Comparison of ENCODE assay signal across 8 cellular contexts in genomic region chr14:89199357-89199756, GRCh38.
DNase-seq lines count a peak whose midpoint lies in the region; ATAC-seq, FAIRE-seq and TF ChIP-seq lines count a peak whose summit lies in the region.
"Not testable (repeated sequence)": the region's sequence is repeated elsewhere in the genome, so short reads cannot be mapped to it uniquely, and the experiment has no call there.

No MANE protein-coding gene starts in this region.

- not testable (repeated sequence) for H3K4me3 Mint-ChIP-seq in activated naive CD4-positive, alpha-beta T cell treated with anti-CD3 and anti-CD28 coated beads, Interleukin-2, amount 10 ng/mL, durations not matched to agents 7 days and 5 days; brain; nephron

- not testable (repeated sequence) for FAIRE-seq in small intestine (lab: Jason Lieb, UNC)

- H3K27ac Mint-ChIP-seq in activated naive CD4-positive, alpha-beta T cell treated with anti-CD3 and anti-CD28 coated beads, Interleukin-2, amount 10 ng/mL, durations not matched to agents 7 days and 5 days = peak overlapping the region; percentile 26
- H3K27ac Mint-ChIP-seq in brain = peak overlapping the region in 3 of 5 experiments; percentile 0 to 56 (median 49)
- H3K27ac Mint-ChIP-seq in nephron = peak overlapping the region; percentile 17 to 71 (median 70)

- not testable (repeated sequence) for H3K9ac ChIP-seq in DND-41 (ENCODE audit: low read depth, low read length)

- 95 to 100% methylated on average over 2 of the region's 3 CpGs for WGBS in mesodermal cell (ENCODE audit: insufficient coverage in 2 of 2), 2 experiments
- 47 to 81% (median 56%) methylated on average over 3 of the region's 3 CpGs for WGBS in small intestine, 3 donors

- H3K79me2 ChIP-seq in DND-41 (ENCODE audit: insufficient read depth, low read length) = peaks cover 74% of the 10 kb centered on the region

- H3K36me3 Mint-ChIP-seq in activated naive CD4-positive, alpha-beta T cell treated with anti-CD3 and anti-CD28 coated beads, Interleukin-2, amount 10 ng/mL, durations not matched to agents 7 days and 5 days = peaks cover 28% of the 10 kb centered on the region
- H3K36me3 Mint-ChIP-seq in brain (peaks cover 74% of the 10 kb centered on the region), nephron (ENCODE audit: low read depth) (peaks cover 24% of the 10 kb centered on the region)

- CTCF ChIA-PET in activated naive CD4-positive, alpha-beta T cell treated with anti-CD3 and anti-CD28 coated beads, Interleukin-2, amount 10 ng/mL, durations not matched to agents 7 days and 5 days (lab: Charles Lee) = not testable (repeated sequence)

- not testable (repeated sequence) for H2AFZ ChIP-seq in DND-41 (ENCODE audit: low read depth, low read length)

- not testable (repeated sequence) for H3K9me3 ChIP-seq in DND-41 (ENCODE audit: insufficient read depth, low read length, severe bottlenecking); mesodermal cell (ENCODE audit: control insufficient read depth, low read length); small intestine (ENCODE audit: control insufficient read depth, low read depth)

- not testable (repeated sequence) for ATAC-seq in DND-41 (ENCODE audit: insufficient read depth, low read depth)

- H3K36me3 ChIP-seq in DND-41 (ENCODE audit: insufficient read depth, low read length) (peaks cover 16% of the 10 kb centered on the region), mesodermal cell (ENCODE audit: control insufficient read depth, insufficient read depth, low read length) (peaks cover 19% of the 10 kb centered on the region)
- not testable (repeated sequence) for H3K36me3 ChIP-seq in small intestine (ENCODE audit: control insufficient read depth in 2 of 2, insufficient read depth in 2 of 2, low read length in 2 of 2)

- H4K20me1 ChIP-seq in DND-41 (ENCODE audit: insufficient read depth, low read length) = not testable (repeated sequence)

- H3K27me3 ChIP-seq in DND-41 (ENCODE audit: insufficient read depth, low read length, poor library complexity); small intestine (ENCODE audit: control insufficient read depth in 2 of 2, insufficient read depth in 2 of 2, low read length in 2 of 2): not testable (repeated sequence)

- not testable (repeated sequence) for H3K4me2 ChIP-seq in DND-41 (ENCODE audit: insufficient read depth, low read length)

- not testable (repeated sequence) for H3K4me1 Mint-ChIP-seq in activated naive CD4-positive, alpha-beta T cell treated with anti-CD3 and anti-CD28 coated beads, Interleukin-2, amount 10 ng/mL, durations not matched to agents 7 days and 5 days
- H3K4me1 Mint-ChIP-seq in brain (peaks cover 36% of the 10 kb centered on the region), nephron (peaks cover 33% of the 10 kb centered on the region)

- DNase-seq in DND-41; activated naive CD4-positive, alpha-beta T cell treated with anti-CD3 and anti-CD28 coated beads, Interleukin-2, amount 10 ng/mL, durations not matched to agents 7 days and 5 days; small intestine: not testable (repeated sequence)
- DNase-seq in NCI-H82 (lab: John Stamatoyannopoulos, UW) = peak; percentile 4
- peak; percentile 29 for DNase-seq in activated CD8-positive, alpha-beta memory T cell treated with anti-CD3 and anti-CD28 coated beads, Interleukin-2, amount 50 U/mL, for 48 hours

- not testable (repeated sequence) for H3K9me3 Mint-ChIP-seq in activated naive CD4-positive, alpha-beta T cell treated with anti-CD3 and anti-CD28 coated beads, Interleukin-2, amount 10 ng/mL, durations not matched to agents 7 days and 5 days; nephron
- H3K9me3 Mint-ChIP-seq in brain = peaks cover 15 to 55% (median 37%) of the 10 kb centered on the region in 5 experiments

- H3K4me1 ChIP-seq in DND-41 (ENCODE audit: insufficient read depth, low read length) = peaks cover 42% of the 10 kb centered on the region
- H3K4me1 ChIP-seq in mesodermal cell (ENCODE audit: control insufficient read depth, insufficient read depth, low read length, poor library complexity, severe bottlenecking) = not testable (repeated sequence)
- H3K4me1 ChIP-seq in small intestine (ENCODE audit: control insufficient read depth in 2 of 2, insufficient read depth in 1 of 2, low read depth in 1 of 2, low read length in 1 of 2) = peaks cover 2 to 12% of the 10 kb centered on the region in 2 donors

- peak overlapping the region; percentile 27; the same call in 1 of the 2 replicates for H3K27ac ChIP-seq in DND-41 (ENCODE audit: low read length)
- H3K27ac ChIP-seq in mesodermal cell (ENCODE audit: low read depth, low read length, severe bottlenecking) = peak overlapping the region; percentile 29
- H3K27ac ChIP-seq in small intestine (ENCODE audit: low read depth in 1 of 2, low read length in 1 of 2) = peak overlapping the region; percentile 66 to 70

- TF ChIP-seq CTCF in DND-41 (IDR thresholded peaks at IDR 0.05; ENCODE audit: borderline replicate concordance, extremely low read depth, low read length, poor library complexity, severe bottlenecking); brain (conservative IDR thresholded peaks at IDR 0.05); nephron (IDR thresholded peaks at IDR 0.05; ENCODE audit: unreplicated experiment in 3 of 3): not testable (repeated sequence)

- not testable (repeated sequence) for H3K4me3 ChIP-seq in DND-41 (ENCODE audit: low read depth in 1 of 2, low read length in 2 of 2); mesodermal cell (ENCODE audit: extremely low read depth, insufficient read depth, low read length, poor library complexity, severe bottlenecking)
- peak overlapping the region in 1 of 2 donors; percentile 3 for H3K4me3 ChIP-seq in small intestine (ENCODE audit: low read depth in 1 of 2, low read length in 2 of 2)

- not testable (repeated sequence) for H3K27me3 Mint-ChIP-seq in activated naive CD4-positive, alpha-beta T cell treated with anti-CD3 and anti-CD28 coated beads, Interleukin-2, amount 10 ng/mL, durations not matched to agents 7 days and 5 days; brain; nephron (ENCODE audit: low read depth)
